In genomic region chr2:239294571-239295054, GRCh38 we compare ENCODE assay signal across 13 cellular contexts.
A peak's percentile ranks its signal among the peaks of the same experiment; 100 is the strongest.
DNase-seq lines count a peak whose midpoint lies in the region; ATAC-seq, FAIRE-seq and TF ChIP-seq lines count a peak whose summit lies in the region.
"Had no signal": no experiment of that assay in that cellular context is flagged by ENCODE, and none has a peak within 500 bp of the region (broad histone marks: within the 10 kb centered on the region; RNA-seq: fewer than 3 reads in every experiment).

No MANE protein-coding gene starts in this region.

- peak overlapping the region; percentile 58; the same call in 1 of the 2 replicates for H2AFZ ChIP-seq in K562 (ENCODE audit: low read depth, low read length)

- H3K79me2 ChIP-seq in K562 (ENCODE audit: control insufficient read depth, insufficient read depth, low read length): peaks cover 55% of the 10 kb centered on the region

- BruUV-seq in K562 (replicated peaks; lab: Mats Ljungman, UMichigan): no TSS peak

- TF ChIP-seq RAD21 in K562 (CRISPR knock-in tag; conservative IDR thresholded peaks at IDR 0.05 in 1 of 2, IDR thresholded peaks at IDR 0.05 in 1 of 2): no peak

- peak overlapping the region; percentile 77 for H3K4me2 ChIP-seq in K562 (ENCODE audit: insufficient read depth, low read length)

- no peaks in the 10 kb centered on the region for H3K9me3 Mint-ChIP-seq in activated CD4-positive, alpha-beta T cell treated with anti-CD3 and anti-CD28 coated beads, Interleukin-2, amount 10 ng/mL, durations not matched to agents 7 days and 5 days

- no peak for TF ChIP-seq CTCF in K562 (IDR thresholded peaks at IDR 0.05 in 2 of 3, conservative IDR thresholded peaks at IDR 0.05 in 1 of 3; ENCODE audit: insufficient read depth in 2 of 3, low read depth in 1 of 3, low read length in 3 of 3)
- no peak for TF ChIP-seq CTCF in mucosa of descending colon (IDR thresholded peaks at IDR 0.05)
- no peak for TF ChIP-seq CTCF in suprapubic skin (IDR thresholded peaks at IDR 0.05)

- FAIRE-seq in K562 (lab: Jason Lieb, UNC): peak; percentile 87

- H3K36me3 ChIP-seq in K562 (ENCODE audit: control insufficient read depth, insufficient read depth, low read length): no peaks in the 10 kb centered on the region
- H3K36me3 ChIP-seq in mucosa of descending colon (ENCODE audit: low read depth): no peaks in the 10 kb centered on the region
- H3K36me3 ChIP-seq in suprapubic skin: no peaks in the 10 kb centered on the region

- 3% methylated on average over 9 of the region's 14 CpGs for WGBS in K562 (ENCODE audit: insufficient coverage, low coverage, missing lambda C conversion rate)
- WGBS in suprapubic skin: 92% methylated on average over 14 of the region's 14 CpGs

- H3K9me1 ChIP-seq in K562 (ENCODE audit: control insufficient read depth, insufficient read depth, low read length): no peaks in the 10 kb centered on the region

- no peak for DNase-seq in activated CD4-positive, alpha-beta T cell treated with anti-CD3 and anti-CD28 coated beads, Interleukin-2, amount 10 ng/mL, durations not matched to agents 7 days and 5 days
- no peak for DNase-seq in activated CD4-positive, alpha-beta T cell treated with anti-CD3 and anti-CD28 coated beads, Interleukin-2, amount 50 U/mL, for 4 hours
- DNase-seq in K562 (ENCODE audit: extremely low read depth in 1 of 4, low spot score in 3 of 4): peak; percentile 75 to 84 (median 76)
- DNase-seq in mucosa of descending colon: peak; percentile 73 to 84 (median 74)
- peak; percentile 45 to 57 for DNase-seq in suprapubic skin (ENCODE audit: low spot score in 2 of 2)
- DNase-seq in NCI-H748 treated with DMSO at 0.1 percent for 48 hours (lab: John Stamatoyannopoulos, UW): no peak
- DNase-seq: activated gamma-delta T cell, GDM1, hippocampal formation, NCI-H1417 treated with DMSO at 0.1 percent for 48 hours had no signal

- TF ChIP-seq POLR2A in K562 (conservative IDR thresholded peaks at IDR 0.05): no peak
- no peak for TF ChIP-seq POLR2A in suprapubic skin (IDR thresholded peaks at IDR 0.05)

- H3K4me3 ChIP-seq in K562: no peak overlapping the region
- H3K4me3 ChIP-seq in mucosa of descending colon: no peak overlapping the region
- no peak overlapping the region for H3K4me3 ChIP-seq in suprapubic skin

- peak overlapping the region; percentile 84 for H3K27ac ChIP-seq in K562 (ENCODE audit: extremely low read depth, low read depth, low read length)
- no peak overlapping the region for H3K27ac ChIP-seq in suprapubic skin
- H3K27ac ChIP-seq: HL-60 had no signal

- intact Hi-C loops in K562 (cut with micrococcal nuclease): no loop called here
- intact Hi-C loops in mucosa of descending colon (cut with DNase I, micrococcal nuclease): no loop called here

- TF ChIP-seq EP300 in K562 (IDR thresholded peaks at IDR 0.05; ENCODE audit: low read length) (peak; percentile 73), suprapubic skin (IDR thresholded peaks at IDR 0.05) (no peak)

- POLR2A ChIA-PET in activated CD4-positive, alpha-beta T cell treated with anti-CD3 and anti-CD28 coated beads, Interleukin-2, amount 10 ng/mL, durations not matched to agents 7 days and 5 days (lab: Charles Lee): interaction anchor here (0.6 kb wide), 1 partner anchor 108 kb away, joined by 3 read pairs; no protein-coding TSS in a partner anchor
- POLR2A ChIA-PET in K562 (lab: Yijun Ruan, JAX): interaction anchor here (0.6 to 1.8 kb wide), 5 partner anchors 9 to 427 kb away, joined by 3 to 9 read pairs (median 3); partner anchors contain the start of gene HDAC4

- H3K36me3 Mint-ChIP-seq in activated CD4-positive, alpha-beta T cell treated with anti-CD3 and anti-CD28 coated beads, Interleukin-2, amount 10 ng/mL, durations not matched to agents 7 days and 5 days (ENCODE audit: low read depth): peaks cover 20% of the 10 kb centered on the region

- in situ Hi-C loops in K562 (cut with MboI): no loop called here

- ATAC-seq in K562 (peak; percentile 91), mucosa of descending colon (peak; percentile 84), GM21529 (IDR thresholded peaks at IDR 0.05; ENCODE audit: unreplicated experiment) (no peak), GM18861 (IDR thresholded peaks at IDR 0.05; ENCODE audit: unreplicated experiment) (no peak)

- CTCF ChIA-PET in activated CD4-positive, alpha-beta T cell treated with anti-CD3 and anti-CD28 coated beads, Interleukin-2, amount 10 ng/mL, durations not matched to agents 7 days and 5 days (lab: Charles Lee): interaction anchor here (0.7 to 2.8 kb wide), 8 partner anchors 9 to 101 kb away, joined by 3 to 13 read pairs (median 4); no protein-coding TSS in a partner anchor
- CTCF ChIA-PET in K562 (lab: Yijun Ruan, JAX; ENCODE audit: low intra/inter-chr PET ratio): no interaction called here

- peaks cover 89% of the 10 kb centered on the region for H3K4me1 Mint-ChIP-seq in activated CD4-positive, alpha-beta T cell treated with anti-CD3 and anti-CD28 coated beads, Interleukin-2, amount 10 ng/mL, durations not matched to agents 7 days and 5 days

- H4K20me1 ChIP-seq in K562 (replicated peaks; ENCODE audit: control insufficient read depth, insufficient read depth, low read length): no peaks in the 10 kb centered on the region

- H3K9ac ChIP-seq in K562 (ENCODE audit: insufficient read depth in 1 of 2, low read depth in 2 of 2, low read length in 2 of 2): peak overlapping the region; percentile 58 to 75; a peak in 3 of 4 replicates

- H3K4me3 Mint-ChIP-seq in activated CD4-positive, alpha-beta T cell treated with anti-CD3 and anti-CD28 coated beads, Interleukin-2, amount 10 ng/mL, durations not matched to agents 7 days and 5 days: peak overlapping the region; percentile 64

- H3K4me1 ChIP-seq in K562 (replicated peaks in 1 of 2; ENCODE audit: control insufficient read depth in 2 of 2, insufficient read depth in 2 of 2, low read length in 2 of 2) (peaks cover 43 to 68% of the 10 kb centered on the region in 2 experiments; a peak in 4 of 5 replicates), mucosa of descending colon (ENCODE audit: low read depth) (peaks cover 41% of the 10 kb centered on the region), suprapubic skin (peaks cover 32% of the 10 kb centered on the region)

- H3K27me3 Mint-ChIP-seq in activated CD4-positive, alpha-beta T cell treated with anti-CD3 and anti-CD28 coated beads, Interleukin-2, amount 10 ng/mL, durations not matched to agents 7 days and 5 days: no peaks in the 10 kb centered on the region

- no peaks in the 10 kb centered on the region for H3K27me3 ChIP-seq in K562 (ENCODE audit: control insufficient read depth in 2 of 2, insufficient read depth in 2 of 2, low read length in 2 of 2)
- no peaks in the 10 kb centered on the region for H3K27me3 ChIP-seq in suprapubic skin

- peak overlapping the region; percentile 79 for H3K27ac Mint-ChIP-seq in activated CD4-positive, alpha-beta T cell treated with anti-CD3 and anti-CD28 coated beads, Interleukin-2, amount 10 ng/mL, durations not matched to agents 7 days and 5 days

- H3K9me3 ChIP-seq in K562 (replicated peaks; ENCODE audit: control insufficient read depth, insufficient read depth, low read depth, low read length) (no peaks in the 10 kb centered on the region), mucosa of descending colon (no peaks in the 10 kb centered on the region), suprapubic skin (no peaks in the 10 kb centered on the region)

TF ChIP-seq in K562, 482 proteins besides CTCF, POLR2A, EP300 and RAD21 (continues in another document):
- TF ChIP-seq RFX7 (CRISPR knock-in tag; IDR thresholded peaks at IDR 0.05): no peak
- 0 out of 2 replicates have a peak, but pooled peaks have one; percentile 29 for TF ChIP-seq MTA3 (IDR thresholded peaks at IDR 0.05; ENCODE audit: borderline replicate concordance)
- TF ChIP-seq ZNF561 (CRISPR knock-in tag; conservative IDR thresholded peaks at IDR 0.05): no peak
- TF ChIP-seq CBX3 (IDR thresholded peaks at IDR 0.05; ENCODE audit: borderline replicate concordance in 1 of 2, low read length in 2 of 2): peak in 1 of 2 experiments; percentile 56; a peak in 2 of 3 replicates
- TF ChIP-seq SMAD3 (CRISPR knock-in tag; conservative IDR thresholded peaks at IDR 0.05): no peak
- TF ChIP-seq RCOR1 (IDR thresholded peaks at IDR 0.05; ENCODE audit: borderline replicate concordance in 1 of 2, low read depth in 2 of 2, low read length in 2 of 2): peak; percentile 42 to 94; a peak in 3 of 4 replicates
- TF ChIP-seq THAP7 (CRISPR knock-in tag; IDR thresholded peaks at IDR 0.05): no peak
- TF ChIP-seq SNIP1 (IDR thresholded peaks at IDR 0.05; ENCODE audit: low read depth): no peak

Comparison
In these comparisons a context has a peak if more than half of its experiments do, and no peak if none do; other contexts are left out.
1. DNase-seq: peak in K562 (4 of 4), mucosa of descending colon (3 of 3) and suprapubic skin (2 of 2); none in activated CD4-positive, alpha-beta T cell treated with anti-CD3 and anti-CD28 coated beads, Interleukin-2, amount 10 ng/mL, durations not matched to agents 7 days and 5 days (single experiment), activated CD4-positive, alpha-beta T cell treated with anti-CD3 and anti-CD28 coated beads, Interleukin-2, amount 50 U/mL, for 4 hours (0 of 2) and NCI-H748 treated with DMSO at 0.1 percent for 48 hours (single experiment).
2. ATAC-seq: peak in K562 (single experiment) and mucosa of descending colon (single experiment); none in GM21529 (single experiment) and GM18861 (single experiment).